In the genomic region with DNA sequence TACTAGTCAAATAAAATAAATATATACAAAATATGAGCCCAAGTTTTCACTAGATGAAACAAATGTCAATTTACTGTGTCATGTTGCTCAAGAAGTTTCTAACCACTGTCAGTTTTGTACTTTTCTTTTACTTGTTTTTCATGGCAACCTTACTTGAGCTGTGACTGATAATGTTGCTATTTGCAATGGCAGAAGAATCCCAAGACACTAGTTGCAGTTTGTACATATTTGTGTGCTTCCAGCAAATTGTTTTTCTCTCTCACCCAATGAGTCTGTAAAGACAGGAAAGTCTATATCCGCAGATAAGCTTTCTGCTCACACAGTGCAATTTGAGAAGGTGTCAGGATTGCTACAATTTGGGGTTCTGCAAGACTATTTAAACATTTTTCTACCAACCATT, we compare ENCODE assay signal across 17 cellular contexts.
A peak's percentile ranks its signal among the peaks of the same experiment; 100 is the strongest.
DNase-seq lines count a peak whose midpoint lies in the region; ATAC-seq and TF ChIP-seq lines count a peak whose summit lies in the region.
"Had no signal": no experiment of that assay in that cellular context is flagged by ENCODE, and none has a peak within 500 bp of the region (broad histone marks: within the 10 kb centered on the region; RNA-seq: fewer than 3 reads in every experiment).

No MANE protein-coding gene starts in this region.

- DNase-seq in adipocyte (ENCODE audit: low read depth) = peak; percentile 35
- peak; percentile 4 for DNase-seq in choroid plexus epithelial cell (ENCODE audit: low read depth)
- DNase-seq in myocyte (ENCODE audit: low read depth) = peak; percentile 13
- peak; percentile 43 for DNase-seq in stromal cell of bone marrow (ENCODE audit: low read depth)
- no peak for DNase-seq in activated CD4-positive, alpha-beta T cell treated with anti-CD3 and anti-CD28 coated beads for 1 hour
- DNase-seq in T-helper 9 cell = no peak
- no peak for DNase-seq in mucosa of descending colon
- no peak for DNase-seq in HuH-7.5 (ENCODE audit: low spot score)
- DNase-seq: AML-193; Caco-2; CD8-positive, alpha-beta memory T cell; DND-41; GDM1; H7 had no signal

- no peak overlapping the region for H3K9ac ChIP-seq in adipocyte (ENCODE audit: low read length)
- H3K9ac ChIP-seq: BLaER1 had no signal

- TF ChIP-seq CTCF in choroid plexus epithelial cell (conservative IDR thresholded peaks at IDR 0.05; ENCODE audit: low read depth, low read length) (no peak), mucosa of descending colon (IDR thresholded peaks at IDR 0.05) (no peak)

- no peaks in the 10 kb centered on the region for H3K27me3 ChIP-seq in adipocyte (replicated peaks; ENCODE audit: control insufficient read depth, insufficient read depth, low read length)
- H3K27me3 ChIP-seq: BLaER1 had no signal

- H3K4me1 ChIP-seq in adipocyte (ENCODE audit: control insufficient read depth, insufficient read depth, low read length) (peaks cover 12% of the 10 kb centered on the region), mucosa of descending colon (ENCODE audit: low read depth) (no peaks in the 10 kb centered on the region)
- H3K4me1 ChIP-seq: A549, BLaER1, Caco-2 had no signal

- H3K36me3 ChIP-seq in adipocyte (ENCODE audit: control insufficient read depth, insufficient read depth, low read length, severe bottlenecking) (no peaks in the 10 kb centered on the region), mucosa of descending colon (ENCODE audit: low read depth) (no peaks in the 10 kb centered on the region)
- H3K36me3 ChIP-seq: BLaER1 had no signal

- H3K4me3 ChIP-seq in adipocyte (ENCODE audit: low read length) = no peak overlapping the region
- H3K4me3 ChIP-seq in choroid plexus epithelial cell (ENCODE audit: low read depth, low read length) = no peak overlapping the region
- H3K4me3 ChIP-seq in mucosa of descending colon = no peak overlapping the region
- H3K4me3 ChIP-seq: A549, BLaER1, GM23338 had no signal

- peaks cover 3% of the 10 kb centered on the region for H3K9me3 ChIP-seq in adipocyte (ENCODE audit: control insufficient read depth, low read length)
- no peaks in the 10 kb centered on the region for H3K9me3 ChIP-seq in mucosa of descending colon
- H3K9me3 ChIP-seq: A549, BLaER1, Caco-2 had no signal

- no peak for ATAC-seq in mucosa of descending colon
- ATAC-seq: A549, GM23338 had no signal

- intact Hi-C loops in mucosa of descending colon (cut with DNase I, micrococcal nuclease) = no loop called here

Comparison
In these comparisons a context has a peak if more than half of its experiments do, and no peak if none do; other contexts are left out.
1. DNase-seq: peak in adipocyte (single experiment), choroid plexus epithelial cell (single experiment), myocyte (single experiment) and stromal cell of bone marrow (single experiment); none in activated CD4-positive, alpha-beta T cell treated with anti-CD3 and anti-CD28 coated beads for 1 hour (single experiment), T-helper 9 cell (single experiment), mucosa of descending colon (0 of 3) and HuH-7.5 (single experiment).